Comparison of ENCODE assay signal across 29 cellular contexts in the genomic region with DNA sequence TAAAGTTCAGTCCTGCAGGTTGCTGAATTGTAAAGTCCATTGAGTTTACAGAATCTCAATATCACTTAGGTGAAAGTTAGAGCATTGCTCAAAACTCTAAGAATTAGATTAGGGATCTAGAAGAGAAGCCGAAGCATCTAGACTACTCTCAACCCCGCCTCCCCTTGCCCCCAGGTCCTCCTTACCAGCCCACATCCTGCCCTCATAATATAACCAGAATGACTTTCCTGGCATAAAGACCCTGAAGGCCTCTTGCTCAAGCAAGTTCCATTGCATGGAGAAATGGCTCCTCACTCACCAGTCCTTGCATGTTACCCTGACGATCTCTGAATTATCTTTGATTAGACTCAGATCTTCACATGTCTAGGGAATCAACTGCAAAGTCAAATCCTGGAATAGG.
"Had no signal": no experiment of that assay in that cellular context is flagged by ENCODE, and none has a peak within 500 bp of the region (broad histone marks: within the 10 kb centered on the region; RNA-seq: fewer than 3 reads in every experiment).

No MANE protein-coding gene starts in this region.

- DNase-seq: activated CD4-positive, alpha-beta memory T cell treated with anti-CD3 and anti-CD28 coated beads for 36 hours; activated CD4-positive, alpha-beta T cell treated with anti-CD3 and anti-CD28 coated beads for 36 hours; activated CD4-positive, alpha-beta T cell treated with anti-CD3 and anti-CD28 coated beads, Interleukin-2, amount 10 ng/mL, durations not matched to agents 24 days and 14 days; activated CD4-positive, CD25-positive, alpha-beta regulatory T cell; activated CD4-positive, CD25-positive, alpha-beta regulatory T cell treated with anti-CD3 and anti-CD28 coated beads, Interleukin-2, amount 50 U/mL, for 72 hours; activated CD8-positive, alpha-beta memory T cell treated with anti-CD3 and anti-CD28 coated beads, Interleukin-2, amount 10 ng/mL, durations not matched to agents 7 days and 5 days; activated CD8-positive, alpha-beta memory T cell treated with anti-CD3 and anti-CD28 coated beads, Interleukin-2, amount 50 U/mL, for 4 hours; activated CD8-positive, alpha-beta T cell treated with anti-CD3 and anti-CD28 coated beads, Interleukin-2, amount 10 ng/mL, durations not matched to agents 7 days and 5 days; activated gamma-delta T cell treated with Interleukin-2 at 50 U/mL for 16 hours; activated naive CD4-positive, alpha-beta T cell treated with anti-CD3 and anti-CD28 coated beads, Interleukin-2, amount 50 U/mL, for 16 hours; activated naive CD4-positive, alpha-beta T cell treated with Interleukin-2 at 50 U/mL for 16 hours; activated T-cell treated with anti-CD3 and anti-CD28 coated beads, Interleukin-2, amount 50 U/mL, for 1 hour; activated T-cell treated with anti-CD3 and anti-CD28 coated beads, Interleukin-2, amount 50 U/mL, for 48 hours; central memory CD4-positive, alpha-beta T cell; cerebellar nuclear complex; colonic mucosa; effector CD8-positive, alpha-beta T cell; esophagus squamous epithelium; foreskin melanocyte; heart right ventricle had no signal

- H3K9me3 ChIP-seq: ascending aorta, breast epithelium, colonic mucosa, esophagus squamous epithelium, gastroesophageal sphincter, heart right ventricle had no signal

- H3K9me3 Mint-ChIP-seq: activated CD4-positive, alpha-beta memory T cell treated with anti-CD3 and anti-CD28 coated beads for 36 hours; activated T-helper 1 cell treated with anti-CD3 and anti-CD28 coated beads, Interleukin-12 subunit alpha, Interleukin-12 subunit beta, Interleukin-2, Interleukin-4 antibody, amounts not matched to agents 30 ng/mL and 10 ng/mL and 1 ng/mL, durations not matched to agents 14 hours and 24 hours and 36 hours; activated T-helper 2 cell treated with anti-CD3 and anti-CD28 coated beads, Interferon-gamma antibody, Interleukin-2, Interleukin-4, amounts not matched to agents 10 μg/mL and 5 μg/mL and 100 μg/mL, durations not matched to agents 14 hours and 24 hours and 36 hours had no signal

- H3K27me3 ChIP-seq: ascending aorta, breast epithelium, cardiac muscle cell, colonic mucosa, esophagus squamous epithelium, gastroesophageal sphincter had no signal

- H3K4me1 ChIP-seq: ascending aorta, breast epithelium, colonic mucosa, esophagus squamous epithelium, gastroesophageal sphincter, heart right ventricle had no signal

- H3K27ac Mint-ChIP-seq: activated CD4-positive, alpha-beta memory T cell treated with anti-CD3 and anti-CD28 coated beads for 36 hours; activated CD4-positive, alpha-beta T cell treated with anti-CD3 and anti-CD28 coated beads for 36 hours; activated CD4-positive, alpha-beta T cell treated with anti-CD3 and anti-CD28 coated beads, Interleukin-2, amount 10 ng/mL, durations not matched to agents 24 days and 14 days; activated CD8-positive, alpha-beta memory T cell treated with anti-CD3 and anti-CD28 coated beads, Interleukin-2, amount 10 ng/mL, durations not matched to agents 7 days and 5 days; activated CD8-positive, alpha-beta T cell treated with anti-CD3 and anti-CD28 coated beads, Interleukin-2, amount 10 ng/mL, durations not matched to agents 7 days and 5 days; activated naive CD8-positive, alpha-beta T cell; activated T-helper 1 cell treated with anti-CD3 and anti-CD28 coated beads, Interleukin-12 subunit alpha, Interleukin-12 subunit beta, Interleukin-2, Interleukin-4 antibody, amounts not matched to agents 30 ng/mL and 10 ng/mL and 1 ng/mL, durations not matched to agents 14 hours and 24 hours and 36 hours; activated T-helper 2 cell treated with anti-CD3 and anti-CD28 coated beads, Interferon-gamma antibody, Interleukin-2, Interleukin-4, amounts not matched to agents 10 μg/mL and 5 μg/mL and 100 μg/mL, durations not matched to agents 14 hours and 24 hours and 36 hours; brain had no signal

- H3K4me3 Mint-ChIP-seq: activated CD4-positive, alpha-beta memory T cell treated with anti-CD3 and anti-CD28 coated beads for 36 hours; activated CD4-positive, alpha-beta T cell treated with anti-CD3 and anti-CD28 coated beads for 36 hours; activated CD4-positive, alpha-beta T cell treated with anti-CD3 and anti-CD28 coated beads, Interleukin-2, amount 10 ng/mL, durations not matched to agents 24 days and 14 days; activated CD8-positive, alpha-beta memory T cell treated with anti-CD3 and anti-CD28 coated beads, Interleukin-2, amount 10 ng/mL, durations not matched to agents 7 days and 5 days; activated CD8-positive, alpha-beta T cell treated with anti-CD3 and anti-CD28 coated beads, Interleukin-2, amount 10 ng/mL, durations not matched to agents 7 days and 5 days; activated naive CD8-positive, alpha-beta T cell; activated T-helper 1 cell treated with anti-CD3 and anti-CD28 coated beads, Interleukin-12 subunit alpha, Interleukin-12 subunit beta, Interleukin-2, Interleukin-4 antibody, amounts not matched to agents 30 ng/mL and 10 ng/mL and 1 ng/mL, durations not matched to agents 14 hours and 24 hours and 36 hours; brain had no signal

- H3K36me3 ChIP-seq: ascending aorta, breast epithelium, cardiac muscle cell, colonic mucosa, esophagus squamous epithelium, gastroesophageal sphincter, heart right ventricle had no signal

- H3K4me3 ChIP-seq: ascending aorta, breast epithelium, cardiac muscle cell, colonic mucosa, esophagus squamous epithelium, gastroesophageal sphincter, heart right ventricle had no signal

- ATAC-seq: activated CD4-positive, alpha-beta T cell treated with anti-CD3 and anti-CD28 coated beads for 36 hours; activated CD8-positive, alpha-beta memory T cell treated with anti-CD3 and anti-CD28 coated beads, Interleukin-2, amount 10 ng/mL, durations not matched to agents 7 days and 5 days; activated CD8-positive, alpha-beta T cell treated with anti-CD3 and anti-CD28 coated beads, Interleukin-2, amount 10 ng/mL, durations not matched to agents 7 days and 5 days; gastroesophageal sphincter; heart right ventricle had no signal

- H3K4me1 Mint-ChIP-seq: activated CD4-positive, alpha-beta T cell treated with anti-CD3 and anti-CD28 coated beads for 36 hours; activated CD4-positive, alpha-beta T cell treated with anti-CD3 and anti-CD28 coated beads, Interleukin-2, amount 10 ng/mL, durations not matched to agents 24 days and 14 days; brain had no signal

- H3K27ac ChIP-seq: ascending aorta, breast epithelium, cardiac muscle cell, colonic mucosa, epithelial cell of prostate, esophagus squamous epithelium, gastroesophageal sphincter, heart right ventricle had no signal

- H3K27me3 Mint-ChIP-seq: activated CD4-positive, alpha-beta T cell treated with anti-CD3 and anti-CD28 coated beads, Interleukin-2, amount 10 ng/mL, durations not matched to agents 24 days and 14 days had no signal
